8 cellular contexts compared by ENCODE assay signal in genomic region chr16:28824548-28824973, GRCh38. TPM values are rescaled to one million over a fixed set of nuclear protein-coding genes. Genes with fewer than 3 reads are reported as not detected.
DNase-seq lines count a peak whose midpoint lies in the region; TF ChIP-seq lines count a peak whose summit lies in the region.

No MANE protein-coding gene starts in this region.

- peaks cover 41% of the 10 kb centered on the region for H3K36me3 ChIP-seq in suprapubic skin

- H3K27me3 ChIP-seq in layer of hippocampus (ENCODE audit: control insufficient read depth, insufficient read depth, low read length) (no peaks in the 10 kb centered on the region), suprapubic skin (no peaks in the 10 kb centered on the region)

- WGBS in suprapubic skin = 20% methylated on average over 7 of the region's 8 CpGs

- H3K4me1 Mint-ChIP-seq in T-helper 2 cell treated with Interferon-gamma antibody and Interleukin-4, amounts not matched to agents 5 μg/mL and 100 μg/mL, for 36 hours (ENCODE audit: low read depth) = peaks cover 33% of the 10 kb centered on the region

- TF ChIP-seq POLR2A in suprapubic skin (IDR thresholded peaks at IDR 0.05) = no peak

- peak overlapping the region; percentile 76 for H3K4me3 ChIP-seq in suprapubic skin

- H3K27ac Mint-ChIP-seq in T-helper 2 cell treated with Interferon-gamma antibody and Interleukin-4, amounts not matched to agents 5 μg/mL and 100 μg/mL, for 36 hours = peak overlapping the region; percentile 99

- TF ChIP-seq CTCF in suprapubic skin (IDR thresholded peaks at IDR 0.05) = no peak

- H3K36me3 Mint-ChIP-seq in T-helper 2 cell treated with Interferon-gamma antibody and Interleukin-4, amounts not matched to agents 5 μg/mL and 100 μg/mL, for 36 hours (ENCODE audit: low read depth) = peaks cover 62% of the 10 kb centered on the region

- H3K4me3 Mint-ChIP-seq in T-helper 2 cell treated with Interferon-gamma antibody and Interleukin-4, amounts not matched to agents 5 μg/mL and 100 μg/mL, for 36 hours = peak overlapping the region; percentile 100

- H3K27me3 Mint-ChIP-seq in T-helper 2 cell treated with Interferon-gamma antibody and Interleukin-4, amounts not matched to agents 5 μg/mL and 100 μg/mL, for 36 hours (ENCODE audit: low read depth) = no peaks in the 10 kb centered on the region

- no peaks in the 10 kb centered on the region for H3K9me3 ChIP-seq in suprapubic skin

- H3K9me3 Mint-ChIP-seq in T-helper 2 cell treated with Interferon-gamma antibody and Interleukin-4, amounts not matched to agents 5 μg/mL and 100 μg/mL, for 36 hours = no peaks in the 10 kb centered on the region

- peaks cover 23% of the 10 kb centered on the region for H3K4me1 ChIP-seq in suprapubic skin

- H3K27ac ChIP-seq in angular gyrus (ENCODE audit: low read depth, low read length) = peak overlapping the region; percentile 96
- H3K27ac ChIP-seq in layer of hippocampus (ENCODE audit: low read depth, low read length) = peak overlapping the region; percentile 99
- H3K27ac ChIP-seq in suprapubic skin = peak overlapping the region; percentile 99

- no peak for TF ChIP-seq EP300 in suprapubic skin (IDR thresholded peaks at IDR 0.05)

- DNase-seq in T-helper 2 cell treated with Interferon-gamma antibody and Interleukin-4, amounts not matched to agents 5 μg/mL and 100 μg/mL, for 36 hours (ENCODE audit: low spot score) = no peak
- DNase-seq in T-helper 2 cell (no peak), suprapubic skin (ENCODE audit: low spot score in 2 of 2) (no peak), SHP77 (lab: John Stamatoyannopoulos, UW) (no peak), NOMO-1 (lab: John Stamatoyannopoulos, UW; ENCODE audit: unreplicated experiment in 2 of 2) (no peak), SW 1271 (lab: John Stamatoyannopoulos, UW) (no peak)

RNA-seq across cellular contexts. Expression of gene ATXN2L, which starts 1.8 kb away (rescaled TPM):
- 100 to 1,000 TPM in 3 of 4 donors, 10 to 100 TPM in 1; 88.5 to 236 (median 148) TPM for total RNA-seq in suprapubic skin

RNA-seq across cellular contexts. Expression of gene TUFM, which starts 21.6 kb away (rescaled TPM):
- 100 to 1,000 TPM in 3 of 4 donors, 10 to 100 TPM in 1; 83.0 to 121 (median 107) TPM for total RNA-seq in suprapubic skin

RNA-seq across cellular contexts. Expression of gene SH2B1, which starts 39.1 kb away (rescaled TPM):
- 10 to 100 TPM; 27.9 to 47.9 (median 37.3) TPM for total RNA-seq in suprapubic skin

RNA-seq across cellular contexts. Expression of gene ATP2A1, which starts 53.7 kb away (rescaled TPM):
- total RNA-seq in suprapubic skin = under 1 TPM in 2 of 4 donors, not detected in 2; 0.34 to 0.72 TPM
